Comparison of ENCODE assay signal across 10 cellular contexts in genomic region chr15:60375255-60375809, GRCh38. TPM values are rescaled to one million over a fixed set of nuclear protein-coding genes. Genes with fewer than 3 reads are reported as not detected.
A peak's percentile ranks its signal among the peaks of the same experiment; 100 is the strongest.
DNase-seq lines count a peak whose midpoint lies in the region; ATAC-seq and TF ChIP-seq lines count a peak whose summit lies in the region.
"Had no signal": no experiment of that assay in that cellular context is flagged by ENCODE, and none has a peak within 500 bp of the region (broad histone marks: within the 10 kb centered on the region; RNA-seq: fewer than 3 reads in every experiment).

No MANE protein-coding gene starts in this region.

- H3K27me3 ChIP-seq in PC-9 (ENCODE audit: insufficient read depth, low read depth) (no peaks in the 10 kb centered on the region), gastrocnemius medialis (no peaks in the 10 kb centered on the region), dorsolateral prefrontal cortex (no peaks in the 10 kb centered on the region)
- H3K27me3 ChIP-seq: MG63 had no signal

- H3K36me3 ChIP-seq in PC-9 (ENCODE audit: low read depth) = no peaks in the 10 kb centered on the region
- H3K36me3 ChIP-seq in gastrocnemius medialis = peaks cover 0 to 30% of the 10 kb centered on the region in 2 donors

- no peaks in the 10 kb centered on the region for H3K9me2 ChIP-seq in PC-9 (ENCODE audit: insufficient read depth)

- no peaks in the 10 kb centered on the region for H3K9me3 Mint-ChIP-seq in activated naive CD4-positive, alpha-beta T cell treated with anti-CD3 and anti-CD28 coated beads, Interleukin-2, amount 50 U/mL, for 72 hours
- H3K9me3 Mint-ChIP-seq in activated naive CD8-positive, alpha-beta T cell treated with anti-CD3 and anti-CD28 coated beads, Interleukin-2, amount 50 U/mL, for 24 hours = no peaks in the 10 kb centered on the region
- H3K9me3 Mint-ChIP-seq: activated T-helper 1 cell treated with anti-CD3 and anti-CD28 coated beads, Interleukin-12 subunit alpha, Interleukin-12 subunit beta, Interleukin-2, Interleukin-4 antibody, amounts not matched to agents 30 ng/mL and 10 ng/mL and 1 ng/mL, durations not matched to agents 14 hours and 24 hours and 36 hours had no signal

- peak overlapping the region; percentile 97 for H3K27ac ChIP-seq in PC-9
- H3K27ac ChIP-seq in gastrocnemius medialis = peak overlapping the region; percentile 82 to 89 (median 88)
- peak overlapping the region in 14 of 59 donors; percentile 6 to 79 (median 42) for H3K27ac ChIP-seq in dorsolateral prefrontal cortex

- ATAC-seq in gastrocnemius medialis = no peak
- no peak for ATAC-seq in GM18858 (IDR thresholded peaks at IDR 0.05; ENCODE audit: unreplicated experiment)
- ATAC-seq in activated naive CD4-positive, alpha-beta T cell treated with anti-CD3 and anti-CD28 coated beads, Interleukin-2, amount 50 U/mL, for 72 hours = no peak
- ATAC-seq in activated naive CD8-positive, alpha-beta T cell treated with anti-CD3 and anti-CD28 coated beads, Interleukin-2, amount 50 U/mL, for 24 hours = no peak

- peak; percentile 53 for DNase-seq in EH (ENCODE audit: low read depth)
- no peak for DNase-seq in PC-9
- peak; percentile 52 for DNase-seq in fibroblast of peridontal ligament (ENCODE audit: extremely low read depth)
- DNase-seq in gastrocnemius medialis = no peak
- no peak for DNase-seq in activated naive CD4-positive, alpha-beta T cell treated with anti-CD3 and anti-CD28 coated beads, Interleukin-2, amount 50 U/mL, for 72 hours (ENCODE audit: low spot score in 2 of 2)
- no peak for DNase-seq in dorsolateral prefrontal cortex
- DNase-seq in activated naive CD8-positive, alpha-beta T cell treated with anti-CD3 and anti-CD28 coated beads, Interleukin-2, amount 50 U/mL, for 24 hours = no peak

- no TSS peak for BruUV-seq in PC-9 (replicated peaks; lab: Mats Ljungman, UMichigan)

- H3K4me1 Mint-ChIP-seq in activated naive CD8-positive, alpha-beta T cell treated with anti-CD3 and anti-CD28 coated beads, Interleukin-2, amount 50 U/mL, for 24 hours = peaks cover 18% of the 10 kb centered on the region

- H3K4me3 Mint-ChIP-seq in activated naive CD8-positive, alpha-beta T cell treated with anti-CD3 and anti-CD28 coated beads, Interleukin-2, amount 50 U/mL, for 24 hours = no peak overlapping the region
- H3K4me3 Mint-ChIP-seq: activated T-helper 1 cell treated with anti-CD3 and anti-CD28 coated beads, Interleukin-12 subunit alpha, Interleukin-12 subunit beta, Interleukin-2, Interleukin-4 antibody, amounts not matched to agents 30 ng/mL and 10 ng/mL and 1 ng/mL, durations not matched to agents 14 hours and 24 hours and 36 hours had no signal

- TF ChIP-seq POLR2A in gastrocnemius medialis (IDR thresholded peaks at IDR 0.05) = no peak

- no peaks in the 10 kb centered on the region for H4K20me1 ChIP-seq in PC-9 (ENCODE audit: insufficient read depth)

- peaks cover 0 to 5% of the 10 kb centered on the region in 2 donors for H3K36me3 Mint-ChIP-seq in activated naive CD4-positive, alpha-beta T cell treated with anti-CD3 and anti-CD28 coated beads, Interleukin-2, amount 50 U/mL, for 72 hours
- H3K36me3 Mint-ChIP-seq in activated naive CD8-positive, alpha-beta T cell treated with anti-CD3 and anti-CD28 coated beads, Interleukin-2, amount 50 U/mL, for 24 hours (ENCODE audit: low read depth) = peaks cover 31% of the 10 kb centered on the region

- H3K79me2 ChIP-seq in PC-9 (ENCODE audit: low read depth) = peaks cover 53% of the 10 kb centered on the region

- POLR2A ChIA-PET in PC-9 (lab: Charles Lee; ENCODE audit: unreplicated experiment) = interaction anchor here (0.5 to 1.4 kb wide), 14 partner anchors 11 to 1612 kb away, joined by 3 to 24 read pairs (median 6); partner anchors contain the start of gene ANXA2

- peaks cover 36% of the 10 kb centered on the region for H3F3A ChIP-seq in PC-9 (ENCODE audit: insufficient read depth, low read depth)

- peak overlapping the region; percentile 42 for H3K4me2 ChIP-seq in PC-9

- CTCF ChIA-PET in PC-9 (lab: Charles Lee) = interaction anchor here (0.5 to 1.3 kb wide), 4 partner anchors 11 to 684 kb away, joined by 3 to 11 read pairs (median 4); no protein-coding TSS in a partner anchor

- no peak overlapping the region for H3K27ac Mint-ChIP-seq in activated naive CD4-positive, alpha-beta T cell treated with anti-CD3 and anti-CD28 coated beads, Interleukin-2, amount 50 U/mL, for 72 hours
- H3K27ac Mint-ChIP-seq in activated naive CD8-positive, alpha-beta T cell treated with anti-CD3 and anti-CD28 coated beads, Interleukin-2, amount 50 U/mL, for 24 hours = no peak overlapping the region

- in situ Hi-C loops in gastrocnemius medialis (cut with MboI; ENCODE audit: low sequenced_read_pairs in 4 of 4) = no loop called here

- no peak overlapping the region for H3K4me3 ChIP-seq in PC-9
- no peak overlapping the region for H3K4me3 ChIP-seq in gastrocnemius medialis
- peak overlapping the region in 2 of 59 donors; percentile 11 to 17 for H3K4me3 ChIP-seq in dorsolateral prefrontal cortex
- H3K4me3 ChIP-seq: MG63 had no signal

- intact Hi-C loops in PC-9 (cut with micrococcal nuclease; ENCODE audit: unreplicated experiment) = loop anchor here (5.0 kb wide), 1 partner anchor 67 kb away; no protein-coding TSS in a partner anchor
- intact Hi-C loops in gastrocnemius medialis (cut with DNase I; ENCODE audit: low total_unique reads) = loop anchor here (2.0 kb wide), 1 partner anchor 21 kb away; the partner anchor contains the start of gene ANXA2
- intact Hi-C loops in dorsolateral prefrontal cortex (cut with DNase I) = no loop called here

- H3K4me1 ChIP-seq in PC-9 (replicated peaks; ENCODE audit: insufficient read depth) = peaks cover 61% of the 10 kb centered on the region
- H3K4me1 ChIP-seq in gastrocnemius medialis = peaks cover 93 to 100% of the 10 kb centered on the region in 2 donors

- H3K27me3 Mint-ChIP-seq in activated naive CD8-positive, alpha-beta T cell treated with anti-CD3 and anti-CD28 coated beads, Interleukin-2, amount 50 U/mL, for 24 hours = no peaks in the 10 kb centered on the region

- TF ChIP-seq CTCF in PC-9 (conservative IDR thresholded peaks at IDR 0.05) (no peak), gastrocnemius medialis (IDR thresholded peaks at IDR 0.05 in 4 of 5, conservative IDR thresholded peaks at IDR 0.05 in 1 of 5) (no peak), dorsolateral prefrontal cortex (IDR thresholded peaks at IDR 0.05 in 54 of 56, conservative IDR thresholded peaks at IDR 0.05 in 2 of 56; ENCODE audit: low read depth in 1 of 56, partially characterized antibody in 56 of 56) (no peak)

- H2AFZ ChIP-seq in PC-9 = no peak overlapping the region

- H3K9me3 ChIP-seq in PC-9 (ENCODE audit: insufficient read depth, low read depth) (no peaks in the 10 kb centered on the region), gastrocnemius medialis (no peaks in the 10 kb centered on the region)
- H3K9me3 ChIP-seq: MG63 had no signal

RNA-seq across cellular contexts. Expression of gene ANXA2, which starts 22.5 kb away (rescaled TPM):
- total RNA-seq in PC-9 (2021) = 1,720 and 1,743 TPM in 2 replicates
- total RNA-seq in gastrocnemius medialis = 100 to 1,000 TPM; 266 to 386 (median 323) TPM
- total RNA-seq in activated naive CD4-positive, alpha-beta T cell treated with anti-CD3 and anti-CD28 coated beads, Interleukin-2, amount 50 U/mL, for 72 hours = 10 to 100 TPM; 28.8 to 92.4 TPM
- total RNA-seq in dorsolateral prefrontal cortex = 10 to 100 TPM; 10.1 to 90.4 (median 28.3) TPM

Comparison
In these comparisons a context has a peak if more than half of its experiments do, and no peak if none do; other contexts are left out.
1. DNase-seq: peak in EH (single experiment) and fibroblast of peridontal ligament (single experiment); none in PC-9 (0 of 2), gastrocnemius medialis (0 of 2), activated naive CD4-positive, alpha-beta T cell treated with anti-CD3 and anti-CD28 coated beads, Interleukin-2, amount 50 U/mL, for 72 hours (0 of 2), dorsolateral prefrontal cortex (0 of 10) and activated naive CD8-positive, alpha-beta T cell treated with anti-CD3 and anti-CD28 coated beads, Interleukin-2, amount 50 U/mL, for 24 hours (single experiment).
2. intact Hi-C loops: an anchor here in PC-9 (5.0 kb wide) and gastrocnemius medialis (2.0 kb wide); none called in dorsolateral prefrontal cortex.